Comparison of ENCODE assay signal across 35 cellular contexts in genomic region chr15:99050328-99050980, GRCh38. TPM values are rescaled to one million over a fixed set of nuclear protein-coding genes. Genes with fewer than 3 reads are reported as not detected.
"Had no signal": no experiment of that assay in that cellular context is flagged by ENCODE, and none has a peak within 500 bp of the region (broad histone marks: within the 10 kb centered on the region; RNA-seq: fewer than 3 reads in every experiment).

No MANE protein-coding gene starts in this region.

- DNase-seq: activated B cell treated with CpG ODN at 0.5 μM for 24 hours; activated CD4-positive, alpha-beta memory T cell treated with anti-CD3 and anti-CD28 coated beads for 36 hours; activated CD4-positive, alpha-beta T cell treated with anti-CD3 and anti-CD28 coated beads for 4 hours; activated CD4-positive, alpha-beta T cell treated with anti-CD3 and anti-CD28 coated beads, Interleukin-2, amount 50 U/mL, for 1 hour; activated CD4-positive, CD25-positive, alpha-beta regulatory T cell treated with anti-CD3 and anti-CD28 coated beads, Interleukin-2, amount 50 U/mL, for 72 hours; activated gamma-delta T cell; activated naive CD4-positive, alpha-beta T cell treated with Interleukin-2 at 50 U/mL for 16 hours; activated naive CD8-positive, alpha-beta T cell treated with anti-CD3 and anti-CD28 coated beads, Interleukin-2, amount 10 ng/mL, durations not matched to agents 7 days and 5 days; activated T-cell treated with anti-CD3 and anti-CD28 coated beads, Interleukin-2, amount 50 U/mL, for 1 hour; amygdala; Kasumi-1; KG1; MG63; NCI-H1048; NCI-H1105 treated with DMSO at 0.1 percent for 48 hours; NCI-H1436; NCI-H1694 treated with DMSO at 0.1 percent for 48 hours; NCI-H2029; NCI-H345; NCI-H524 treated with DMSO at 0.1 percent for 48 hours; SHP77; SW 1271; T-helper 1 cell; T-helper 2 cell; T-helper 9 cell had no signal

- H3K27me3 ChIP-seq: ascending aorta, cardiac muscle cell, MG63 had no signal

- H3K27me3 Mint-ChIP-seq: activated naive CD4-positive, alpha-beta T cell treated with anti-CD3 and anti-CD28 coated beads, Interleukin-2, amount 50 U/mL, for 24 hours had no signal

- H3K4me3 Mint-ChIP-seq: activated B cell treated with CpG ODN at 0.5 μM for 24 hours; activated CD4-positive, alpha-beta memory T cell treated with anti-CD3 and anti-CD28 coated beads for 36 hours; activated naive CD4-positive, alpha-beta T cell treated with anti-CD3 and anti-CD28 coated beads, Interleukin-2, amount 50 U/mL, for 24 hours; activated naive CD8-positive, alpha-beta T cell treated with anti-CD3 and anti-CD28 coated beads, Interleukin-2, amount 10 ng/mL, durations not matched to agents 7 days and 5 days had no signal

- H3K4me1 ChIP-seq: ascending aorta had no signal

- H3K4me3 ChIP-seq: ascending aorta, cardiac muscle cell, MG63 had no signal

- H3K36me3 ChIP-seq: ascending aorta, cardiac muscle cell, MG63 had no signal

- H3K9me3 Mint-ChIP-seq: activated B cell treated with CpG ODN at 0.5 μM for 24 hours; activated CD4-positive, alpha-beta memory T cell treated with anti-CD3 and anti-CD28 coated beads for 36 hours; activated naive CD4-positive, alpha-beta T cell treated with anti-CD3 and anti-CD28 coated beads, Interleukin-2, amount 50 U/mL, for 24 hours; activated naive CD8-positive, alpha-beta T cell treated with anti-CD3 and anti-CD28 coated beads, Interleukin-2, amount 10 ng/mL, durations not matched to agents 7 days and 5 days; activated T-helper 2 cell treated with anti-CD3 and anti-CD28 coated beads, Interferon-gamma antibody, Interleukin-2, Interleukin-4, amounts not matched to agents 10 μg/mL and 5 μg/mL and 100 μg/mL, durations not matched to agents 14 hours and 24 hours and 36 hours had no signal

- H3K27ac ChIP-seq: ascending aorta, cardiac muscle cell, VCaP had no signal

- ATAC-seq: Panc1, SK-N-SH treated with all-trans-retinoic acid at 6 μM for 48 hours had no signal

- H3K36me3 Mint-ChIP-seq: activated CD4-positive, alpha-beta memory T cell treated with anti-CD3 and anti-CD28 coated beads for 36 hours; activated naive CD4-positive, alpha-beta T cell treated with anti-CD3 and anti-CD28 coated beads, Interleukin-2, amount 50 U/mL, for 24 hours; activated naive CD8-positive, alpha-beta T cell treated with anti-CD3 and anti-CD28 coated beads, Interleukin-2, amount 10 ng/mL, durations not matched to agents 7 days and 5 days had no signal

- H3K9me3 ChIP-seq: ascending aorta, MG63 had no signal

- H3K27ac Mint-ChIP-seq: activated B cell treated with CpG ODN at 0.5 μM for 24 hours; activated CD4-positive, alpha-beta memory T cell treated with anti-CD3 and anti-CD28 coated beads for 36 hours; activated naive CD4-positive, alpha-beta T cell treated with anti-CD3 and anti-CD28 coated beads, Interleukin-2, amount 50 U/mL, for 24 hours; activated naive CD8-positive, alpha-beta T cell treated with anti-CD3 and anti-CD28 coated beads, Interleukin-2, amount 10 ng/mL, durations not matched to agents 7 days and 5 days; activated T-helper 2 cell treated with anti-CD3 and anti-CD28 coated beads, Interferon-gamma antibody, Interleukin-2, Interleukin-4, amounts not matched to agents 10 μg/mL and 5 μg/mL and 100 μg/mL, durations not matched to agents 14 hours and 24 hours and 36 hours had no signal

RNA-seq across cellular contexts. Expression of gene PGPEP1L, which starts 42.9 kb away (rescaled TPM):
- total RNA-seq: activated B cell treated with CpG ODN at 0.5 μM for 24 hours; activated CD4-positive, alpha-beta memory T cell treated with anti-CD3 and anti-CD28 coated beads for 36 hours; activated naive CD8-positive, alpha-beta T cell treated with anti-CD3 and anti-CD28 coated beads, Interleukin-2, amount 10 ng/mL, durations not matched to agents 7 days and 5 days; activated T-helper 2 cell treated with anti-CD3 and anti-CD28 coated beads, Interferon-gamma antibody, Interleukin-2, Interleukin-4, amounts not matched to agents 10 μg/mL and 5 μg/mL and 100 μg/mL, durations not matched to agents 14 hours and 24 hours and 36 hours; ascending aorta; cardiac muscle cell; NCI-H460; RPMI7951; SK-MEL-5 had no signal
- polyA plus RNA-seq: cardiac muscle cell had no signal
